In genomic region chr1:203795382-203796222, GRCh38 we compare ENCODE assay signal across 1 cellular context.
A peak's percentile ranks its signal among the peaks of the same experiment; 100 is the strongest.
TF ChIP-seq lines count a peak whose summit lies in the region.

Gene ZBED6, plus strand, starts transcription at chr1:203795623. Its CDS starts 1,900 bp downstream, at chr1:203797523.
Gene ZC3H11A, plus strand, starts transcription at chr1:203795623. Its CDS starts 21,448 bp downstream, at chr1:203817071.

TF ChIP-seq in HepG2, 621 proteins besides CTCF, POLR2A, EP300 and RAD21 (continued from another document and continues in another):
- TF ChIP-seq MAX (IDR thresholded peaks at IDR 0.05) (peak; percentile 82), MIER3 (CRISPR knock-in tag; IDR thresholded peaks at IDR 0.05; ENCODE audit: borderline replicate concordance) (peak; percentile 73; the same call in 1 of the 2 replicates), HNF1B (CRISPR knock-in tag; IDR thresholded peaks at IDR 0.05) (peak; percentile 54; the same call in 1 of the 2 replicates), ARID5B (CRISPR knock-in tag; IDR thresholded peaks at IDR 0.05) (peak; percentile 13; the same call in 1 of the 2 replicates), KLF9 (CRISPR knock-in tag; IDR thresholded peaks at IDR 0.05; ENCODE audit: low read depth) (0 out of 2 replicates have a peak, but pooled peaks have one; percentile 53), GZF1 (CRISPR knock-in tag; IDR thresholded peaks at IDR 0.05) (peak; percentile 37; the same call in 1 of the 2 replicates), EED (CRISPR knock-in tag; IDR thresholded peaks at IDR 0.05) (no peak), ZSCAN21 (CRISPR knock-in tag; IDR thresholded peaks at IDR 0.05; ENCODE audit: borderline replicate concordance) (peak; percentile 49; the same call in 1 of the 2 replicates), ZNF784 (CRISPR knock-in tag; IDR thresholded peaks at IDR 0.05; ENCODE audit: borderline replicate concordance) (no peak), SP4 (CRISPR knock-in tag; IDR thresholded peaks at IDR 0.05) (peak; percentile 42; the same call in 1 of the 2 replicates), NR1H2 (CRISPR knock-in tag; IDR thresholded peaks at IDR 0.05; ENCODE audit: borderline replicate concordance, low read depth) (no peak), ZBTB40 (IDR thresholded peaks at IDR 0.05) (no peak), ZBTB40 (CRISPR knock-in tag; IDR thresholded peaks at IDR 0.05) (peak; percentile 70), TFE3 (CRISPR knock-in tag; IDR thresholded peaks at IDR 0.05) (peak; percentile 90), ETV6 (CRISPR knock-in tag; conservative IDR thresholded peaks at IDR 0.05) (peak; percentile 74), ASH2L (IDR thresholded peaks at IDR 0.05; ENCODE audit: insufficient read length, low read depth, low read length) (peak; percentile 26), ZFP62 (CRISPR knock-in tag; IDR thresholded peaks at IDR 0.05) (no peak), ZNF597 (CRISPR knock-in tag; IDR thresholded peaks at IDR 0.05) (no peak), ZSCAN5A (CRISPR knock-in tag; IDR thresholded peaks at IDR 0.05; ENCODE audit: borderline replicate concordance) (no peak), TBL1XR1 (IDR thresholded peaks at IDR 0.05; ENCODE audit: borderline replicate concordance, low read length, partially characterized antibody) (no peak), PHF8 (CRISPR knock-in tag; IDR thresholded peaks at IDR 0.05) (peak; percentile 83), ZNF749 (CRISPR knock-in tag; IDR thresholded peaks at IDR 0.05; ENCODE audit: borderline replicate concordance) (no peak), ZNF33A (CRISPR knock-in tag; IDR thresholded peaks at IDR 0.05; ENCODE audit: borderline replicate concordance) (no peak), MIXL1 (CRISPR knock-in tag; IDR thresholded peaks at IDR 0.05) (peak; percentile 49; the same call in 1 of the 2 replicates), ZNF326 (CRISPR knock-in tag; IDR thresholded peaks at IDR 0.05; ENCODE audit: borderline replicate concordance) (no peak), HINFP (CRISPR knock-in tag; IDR thresholded peaks at IDR 0.05; ENCODE audit: low read depth) (no peak), SMAD1 (CRISPR knock-in tag; IDR thresholded peaks at IDR 0.05; ENCODE audit: borderline replicate concordance, low read depth) (no peak)
